35 cellular contexts compared by ENCODE assay signal in the genomic region with DNA sequence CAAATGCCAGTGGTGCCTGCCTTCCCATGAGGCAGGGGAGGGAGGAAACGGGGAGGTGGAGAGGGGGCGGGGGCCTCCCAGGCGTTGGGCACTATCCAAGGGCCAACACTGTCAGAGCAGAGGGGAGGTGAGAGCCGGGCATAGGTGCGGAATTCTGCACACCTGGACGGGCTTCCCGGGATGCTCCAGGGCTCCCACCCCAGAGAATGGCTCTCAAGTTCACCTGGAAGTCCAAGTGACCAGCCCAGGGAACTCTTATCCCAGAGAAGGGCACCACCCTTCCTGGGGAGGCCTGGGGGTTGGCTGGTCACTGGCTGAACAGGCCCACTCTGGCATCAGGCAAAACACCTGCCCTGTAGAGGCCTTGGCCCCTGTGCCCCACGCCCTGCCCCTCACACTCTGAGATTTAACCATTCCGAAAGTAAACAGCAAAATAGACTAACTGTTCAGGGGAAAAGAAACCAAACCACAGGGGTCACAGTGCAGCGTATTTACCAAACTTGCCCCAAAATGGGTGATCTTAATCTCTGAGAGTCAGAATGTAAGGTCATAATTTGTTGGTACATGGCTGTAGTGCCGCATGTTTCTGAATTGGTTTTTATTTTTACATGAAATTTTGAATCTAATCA. TPM values are rescaled to one million over a fixed set of nuclear protein-coding genes. Genes with fewer than 3 reads are reported as not detected.
DNase-seq lines count a peak whose midpoint lies in the region; ATAC-seq and TF ChIP-seq lines count a peak whose summit lies in the region.
"Had no signal": no experiment of that assay in that cellular context is flagged by ENCODE, and none has a peak within 500 bp of the region (broad histone marks: within the 10 kb centered on the region; RNA-seq: fewer than 3 reads in every experiment).

No MANE protein-coding gene starts in this region.

- POLR2A ChIA-PET in activated CD4-positive, alpha-beta T cell treated with anti-CD3 and anti-CD28 coated beads for 36 hours (lab: Charles Lee): no interaction called here

- WGBS in mesenchymal stem cell: 93% methylated on average over 10 of the region's 11 CpGs

- no peak overlapping the region for H2BK120ac ChIP-seq in mesenchymal stem cell (ENCODE audit: low read depth, low read length)

- H3K79me1 ChIP-seq in mesenchymal stem cell (replicated peaks; ENCODE audit: low read length, poor library complexity, severe bottlenecking): no peaks in the 10 kb centered on the region

- no peak overlapping the region for H3K27ac Mint-ChIP-seq in activated CD4-positive, alpha-beta T cell treated with anti-CD3 and anti-CD28 coated beads for 36 hours
- H3K27ac Mint-ChIP-seq in T-helper 17 cell (peak overlapping the region; percentile 67), nephron progenitor cell (no peak overlapping the region)
- H3K27ac Mint-ChIP-seq in activated naive CD8-positive, alpha-beta T cell: no peak overlapping the region
- H3K27ac Mint-ChIP-seq: endodermal cell had no signal

- no peak for TF ChIP-seq CTCF in dorsolateral prefrontal cortex (IDR thresholded peaks at IDR 0.05 in 54 of 56, conservative IDR thresholded peaks at IDR 0.05 in 2 of 56; ENCODE audit: low read depth in 1 of 56, partially characterized antibody in 56 of 56)
- no peak for TF ChIP-seq CTCF in nephron progenitor cell (IDR thresholded peaks at IDR 0.05)

- H3K9ac ChIP-seq in mesenchymal stem cell (ENCODE audit: low read length): no peak overlapping the region
- H3K9ac ChIP-seq: SK-N-SH had no signal

- no peak overlapping the region for H2BK5ac ChIP-seq in mesenchymal stem cell (ENCODE audit: low read depth, low read length, poor library complexity, severe bottlenecking)

- H2AK5ac ChIP-seq in mesenchymal stem cell (ENCODE audit: low read length, severe bottlenecking): no peak overlapping the region

- H3K36me3 Mint-ChIP-seq in activated CD4-positive, alpha-beta T cell treated with anti-CD3 and anti-CD28 coated beads for 36 hours (ENCODE audit: low read depth): peaks cover 2% of the 10 kb centered on the region
- H3K36me3 Mint-ChIP-seq in T-helper 17 cell (ENCODE audit: low read depth) (no peaks in the 10 kb centered on the region), nephron progenitor cell (ENCODE audit: low read depth) (no peaks in the 10 kb centered on the region)
- H3K36me3 Mint-ChIP-seq in activated naive CD8-positive, alpha-beta T cell: no peaks in the 10 kb centered on the region
- H3K36me3 Mint-ChIP-seq: activated naive CD8-positive, alpha-beta T cell treated with anti-CD3 and anti-CD28 coated beads, Interleukin-2, amount 10 ng/mL, durations not matched to agents 7 days and 5 days; naive B cell had no signal

- no peak for ATAC-seq in activated CD4-positive, alpha-beta T cell treated with anti-CD3 and anti-CD28 coated beads for 36 hours
- peak; percentile 55 for ATAC-seq in T-helper 17 cell
- ATAC-seq: activated CD4-positive, CD25-positive, alpha-beta regulatory T cell treated with anti-CD3 and anti-CD28 coated beads, Interleukin-2, amount 50 U/mL, for 24 hours; left ventricle myocardium superior; psoas muscle had no signal

- H2BK15ac ChIP-seq in mesenchymal stem cell (ENCODE audit: low read depth, poor library complexity, severe bottlenecking): peak overlapping the region; percentile 26

- no peaks in the 10 kb centered on the region for H3K9me3 Mint-ChIP-seq in activated CD4-positive, alpha-beta T cell treated with anti-CD3 and anti-CD28 coated beads for 36 hours (ENCODE audit: low read depth)
- no peaks in the 10 kb centered on the region for H3K9me3 Mint-ChIP-seq in activated naive CD8-positive, alpha-beta T cell (ENCODE audit: low read depth)
- H3K9me3 Mint-ChIP-seq in nephron progenitor cell: no peaks in the 10 kb centered on the region
- H3K9me3 Mint-ChIP-seq: activated naive CD8-positive, alpha-beta T cell treated with anti-CD3 and anti-CD28 coated beads, Interleukin-2, amount 10 ng/mL, durations not matched to agents 7 days and 5 days; endodermal cell; naive B cell had no signal

- H3K4me3 Mint-ChIP-seq in activated CD4-positive, alpha-beta T cell treated with anti-CD3 and anti-CD28 coated beads for 36 hours: peak overlapping the region; percentile 37
- H3K4me3 Mint-ChIP-seq in T-helper 17 cell (peak overlapping the region; percentile 45), nephron progenitor cell (no peak overlapping the region)
- H3K4me3 Mint-ChIP-seq in activated naive CD8-positive, alpha-beta T cell: peak overlapping the region; percentile 47
- H3K4me3 Mint-ChIP-seq: activated naive CD8-positive, alpha-beta T cell treated with anti-CD3 and anti-CD28 coated beads, Interleukin-2, amount 10 ng/mL, durations not matched to agents 7 days and 5 days; endodermal cell; naive B cell had no signal

- peaks cover 34% of the 10 kb centered on the region for H3K4me1 Mint-ChIP-seq in activated CD4-positive, alpha-beta T cell treated with anti-CD3 and anti-CD28 coated beads for 36 hours
- H3K4me1 Mint-ChIP-seq in T-helper 17 cell (peaks cover 32% of the 10 kb centered on the region), nephron progenitor cell (peaks cover 4% of the 10 kb centered on the region)
- peaks cover 14% of the 10 kb centered on the region for H3K4me1 Mint-ChIP-seq in activated naive CD8-positive, alpha-beta T cell (ENCODE audit: low read depth)
- H3K4me1 Mint-ChIP-seq: naive B cell had no signal

- peaks cover 19% of the 10 kb centered on the region for H3K4me1 ChIP-seq in mesenchymal stem cell (ENCODE audit: control insufficient read depth, insufficient read depth, low read depth, low read length)
- H3K4me1 ChIP-seq: ascending aorta, Caco-2, colonic mucosa, psoas muscle, sigmoid colon, uterus had no signal

- no peak overlapping the region for H3K4me3 ChIP-seq in mesenchymal stem cell (ENCODE audit: insufficient read depth in 1 of 2, low read depth in 1 of 2, low read length in 2 of 2)
- H3K4me3 ChIP-seq in dorsolateral prefrontal cortex: no peak overlapping the region
- H3K4me3 ChIP-seq: ascending aorta, colonic mucosa, MG63, PC-9, psoas muscle, sigmoid colon, uterus had no signal

- H3K27me3 ChIP-seq in mesenchymal stem cell (ENCODE audit: control insufficient read depth in 1 of 2, insufficient read depth in 1 of 2, low read length in 2 of 2) (no peaks in the 10 kb centered on the region), dorsolateral prefrontal cortex (no peaks in the 10 kb centered on the region)
- H3K27me3 ChIP-seq: ascending aorta, colonic mucosa, MG63, sigmoid colon, uterus had no signal

- H3K4ac ChIP-seq in mesenchymal stem cell (ENCODE audit: low read depth in 1 of 2, low read length in 2 of 2): no peak overlapping the region

- H2AFZ ChIP-seq in mesenchymal stem cell (ENCODE audit: low read depth, low read length): no peak overlapping the region
- H2AFZ ChIP-seq: PC-9 had no signal

- no peak overlapping the region for H3K18ac ChIP-seq in mesenchymal stem cell (ENCODE audit: low read depth in 1 of 2, low read length in 2 of 2)

- no peaks in the 10 kb centered on the region for H3K36me3 ChIP-seq in mesenchymal stem cell (ENCODE audit: control insufficient read depth in 1 of 2, insufficient read depth in 2 of 2, low read depth in 1 of 2, low read length in 2 of 2)
- H3K36me3 ChIP-seq: ascending aorta, colonic mucosa, MG63, sigmoid colon, uterus had no signal

- no peak overlapping the region for H2BK12ac ChIP-seq in mesenchymal stem cell (ENCODE audit: low read length in 2 of 2)

- intact Hi-C loops in activated CD4-positive, alpha-beta T cell treated with anti-CD3 and anti-CD28 coated beads for 36 hours (cut with DNase I, micrococcal nuclease): no loop called here
- intact Hi-C loops in dorsolateral prefrontal cortex (cut with DNase I): no loop called here

- H4K91ac ChIP-seq in mesenchymal stem cell (ENCODE audit: low read length): no peak overlapping the region

- H3K23ac ChIP-seq in mesenchymal stem cell (ENCODE audit: low read length in 2 of 2): no peak overlapping the region

- H3K9me3 ChIP-seq in T-helper 17 cell (ENCODE audit: control insufficient read depth, low read length, poor library complexity, severe bottlenecking) (no peaks in the 10 kb centered on the region), mesenchymal stem cell (ENCODE audit: control insufficient read depth, low read length) (no peaks in the 10 kb centered on the region)
- H3K9me3 ChIP-seq: ascending aorta, Caco-2, colonic mucosa, MG63, psoas muscle, sigmoid colon, SK-N-SH, uterus had no signal

- no peaks in the 10 kb centered on the region for H3K27me3 Mint-ChIP-seq in activated CD4-positive, alpha-beta T cell treated with anti-CD3 and anti-CD28 coated beads for 36 hours
- no peaks in the 10 kb centered on the region for H3K27me3 Mint-ChIP-seq in T-helper 17 cell
- H3K27me3 Mint-ChIP-seq in activated naive CD8-positive, alpha-beta T cell: no peaks in the 10 kb centered on the region
- peaks cover 5% of the 10 kb centered on the region for H3K27me3 Mint-ChIP-seq in nephron progenitor cell (ENCODE audit: low read depth, poor library complexity)
- H3K27me3 Mint-ChIP-seq: activated naive CD8-positive, alpha-beta T cell treated with anti-CD3 and anti-CD28 coated beads, Interleukin-2, amount 10 ng/mL, durations not matched to agents 7 days and 5 days; naive B cell had no signal

- H3K14ac ChIP-seq in mesenchymal stem cell (ENCODE audit: low read length in 2 of 2): no peak overlapping the region

- H3K4me2 ChIP-seq in mesenchymal stem cell (ENCODE audit: low read length, poor library complexity, severe bottlenecking): no peak overlapping the region
- H3K4me2 ChIP-seq: SK-N-SH had no signal

- no peak overlapping the region for H4K8ac ChIP-seq in mesenchymal stem cell (ENCODE audit: low read length)

- no peak overlapping the region for H3K27ac ChIP-seq in mesenchymal stem cell (ENCODE audit: low read length, poor library complexity, severe bottlenecking)
- H3K27ac ChIP-seq in dorsolateral prefrontal cortex: no peak overlapping the region
- H3K27ac ChIP-seq: ascending aorta, C4-2B, colonic mucosa, PC-9, psoas muscle, sigmoid colon, uterus had no signal

- no peak for DNase-seq in activated CD4-positive, alpha-beta T cell treated with anti-CD3 and anti-CD28 coated beads for 36 hours
- no peak for DNase-seq in activated CD4-positive, alpha-beta T cell treated with anti-CD3 and anti-CD28 coated beads, Interleukin-2, amount 50 U/mL, for 1 hour
- DNase-seq in T-helper 17 cell (no peak), mesenchymal stem cell (peak; percentile 10), dorsolateral prefrontal cortex (no peak), nephron progenitor cell (no peak), DMS153 treated with DMSO at 0.1 percent for 48 hours (lab: John Stamatoyannopoulos, UW; ENCODE audit: unreplicated experiment) (no peak)
- DNase-seq: 8988T; activated effector memory CD4-positive, alpha-beta T cell treated with anti-CD3 and anti-CD28 coated beads, Interleukin-2, amount 50 U/mL, for 16 hours; activated naive CD8-positive, alpha-beta T cell treated with anti-CD3 and anti-CD28 coated beads, Interleukin-2, amount 10 ng/mL, durations not matched to agents 7 days and 5 days; Caco-2; colonic mucosa; endodermal cell; glutamatergic neuron; KG1; left ventricle myocardium superior; MG63; midbrain; naive B cell; NCI-H1105 treated with DMSO at 0.1 percent for 48 hours; NCI-H2029; NCI-H526; occipital lobe; PC-9; sigmoid colon; SK-N-SH; stimulated activated CD4-positive, alpha-beta T cell treated with anti-CD3 and anti-CD28 coated beads, Interleukin-4, amount 100 ng/mL, for 24 hours; uterus had no signal

- CTCF ChIA-PET in activated CD4-positive, alpha-beta T cell treated with anti-CD3 and anti-CD28 coated beads for 36 hours (lab: Charles Lee): no interaction called here

RNA-seq across cellular contexts. Expression of gene CSF2, which starts 2.7 kb away (rescaled TPM):
- 10 to 100 TPM; 52.6 to 59.5 TPM for total RNA-seq in activated CD4-positive, alpha-beta T cell treated with anti-CD3 and anti-CD28 coated beads for 36 hours
- not detected for total RNA-seq in T-helper 17 cell
- not detected for polyA plus RNA-seq in mesenchymal stem cell (2013, experiment 1 of 2)
- polyA plus RNA-seq in mesenchymal stem cell (2013, experiment 2 of 2): not detected
- total RNA-seq in dorsolateral prefrontal cortex: not detected
- total RNA-seq: ascending aorta, Caco-2, endodermal cell, left ventricle myocardium superior, occipital lobe, PC-9, psoas muscle, sigmoid colon, temporal lobe, uterus had no signal

RNA-seq across cellular contexts. Expression of gene IL3, which starts 15.9 kb away (rescaled TPM):
- total RNA-seq in activated CD4-positive, alpha-beta T cell treated with anti-CD3 and anti-CD28 coated beads for 36 hours: 10 to 100 TPM; 10.8 to 11.6 TPM
- total RNA-seq in T-helper 17 cell (not detected), dorsolateral prefrontal cortex (not detected)
- not detected for polyA plus RNA-seq in mesenchymal stem cell (2013, experiment 1 of 2)
- not detected for polyA plus RNA-seq in mesenchymal stem cell (2013, experiment 2 of 2)
- total RNA-seq: activated naive CD8-positive, alpha-beta T cell treated with anti-CD3 and anti-CD28 coated beads, Interleukin-2, amount 10 ng/mL, durations not matched to agents 7 days and 5 days; ascending aorta; Caco-2; endodermal cell; left ventricle myocardium superior; occipital lobe; PC-9; psoas muscle; sigmoid colon; temporal lobe; uterus had no signal
- polyA plus RNA-seq: esophagus, psoas muscle, sigmoid colon, SK-N-SH had no signal

Comparison
In these comparisons a context has a peak if more than half of its experiments do, and no peak if none do; other contexts are left out.
1. RNA of gene CSF2, which starts 2.7 kb away (total RNA-seq): 52.6 to 59.5 TPM in activated CD4-positive, alpha-beta T cell treated with anti-CD3 and anti-CD28 coated beads for 36 hours; not detected in T-helper 17 cell and not detected in dorsolateral prefrontal cortex; every median in the first group is over 10 times any median in the second.
2. RNA of gene IL3, which starts 15.9 kb away (total RNA-seq): 10.8 to 11.6 TPM in activated CD4-positive, alpha-beta T cell treated with anti-CD3 and anti-CD28 coated beads for 36 hours; not detected in T-helper 17 cell and not detected in dorsolateral prefrontal cortex; every median in the first group is over 4 times any median in the second.